ENCODE assay signal across 8 cellular contexts in the genomic region with DNA sequence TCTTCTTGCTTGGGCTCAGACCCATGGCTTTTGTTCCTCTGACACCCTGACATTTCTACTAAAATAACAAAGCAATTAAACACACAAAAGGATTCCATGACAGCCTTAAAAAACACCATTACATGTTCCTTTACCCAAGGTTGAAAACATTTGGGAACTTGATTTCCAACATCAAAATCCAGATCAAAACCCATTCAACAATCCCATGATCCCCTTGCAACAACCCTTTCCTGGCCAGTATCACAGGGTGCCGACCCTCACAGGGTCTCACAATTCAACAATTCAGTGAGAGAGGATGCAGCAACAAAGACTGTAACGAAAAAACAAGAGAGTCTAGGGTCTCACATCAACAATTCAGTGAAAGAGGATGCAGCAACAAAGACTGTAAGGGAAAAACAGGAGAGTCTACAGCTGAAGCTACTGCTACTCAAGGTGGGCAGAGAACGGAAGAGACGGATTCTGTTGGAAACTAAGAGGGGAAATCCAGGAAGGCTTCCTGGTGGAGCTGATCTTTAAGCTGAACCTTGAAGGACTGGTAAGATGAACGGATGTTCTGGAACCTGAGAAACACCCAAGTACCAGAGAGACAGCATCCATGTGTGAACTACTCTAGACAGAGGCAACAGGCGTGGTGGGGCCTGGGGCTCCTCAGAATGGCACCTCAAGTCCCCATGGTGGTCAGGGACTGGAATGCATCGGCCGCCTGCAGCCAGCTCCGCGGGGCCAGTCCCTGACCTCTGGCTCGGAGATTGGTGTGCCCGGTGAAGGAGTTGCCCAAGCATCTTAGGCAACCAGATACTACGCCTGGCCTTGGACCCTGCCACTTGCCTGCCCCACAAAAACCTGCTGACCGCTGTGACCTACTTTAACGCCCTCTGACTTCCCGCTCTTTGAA. TPM values are rescaled to one million over a fixed set of nuclear protein-coding genes. Genes with fewer than 3 reads are reported as not detected.
DNase-seq lines count a peak whose midpoint lies in the region; ATAC-seq, FAIRE-seq and TF ChIP-seq lines count a peak whose summit lies in the region.

No MANE protein-coding gene starts in this region.

- peaks cover 1% of the 10 kb centered on the region for H3K4me1 ChIP-seq in urinary bladder (ENCODE audit: insufficient read depth)

- 85% methylated on average over 16 of the region's 16 CpGs for WGBS in urinary bladder

- H3K9me3 Mint-ChIP-seq in brain (no peaks in the 10 kb centered on the region), memory B cell (no peaks in the 10 kb centered on the region)

- peak overlapping the region; percentile 98 for H3K27ac ChIP-seq in urinary bladder (ENCODE audit: low read depth)

- ATAC-seq in memory B cell (ENCODE audit: low read depth) = no peak

- TF ChIP-seq CTCF in brain (conservative IDR thresholded peaks at IDR 0.05) = no peak

- H3K27ac Mint-ChIP-seq in brain (peak overlapping the region; percentile 75 to 96 (median 94)), memory B cell (peak overlapping the region; percentile 95)

- H3K36me3 Mint-ChIP-seq in brain (no peaks in the 10 kb centered on the region), memory B cell (peaks cover 2% of the 10 kb centered on the region)

- peak overlapping the region; percentile 51 to 71 (median 66) for H3K4me3 Mint-ChIP-seq in brain
- H3K4me3 Mint-ChIP-seq in memory B cell = peak overlapping the region; percentile 79

- H3K4me1 Mint-ChIP-seq in brain (peaks cover 55% of the 10 kb centered on the region), memory B cell (peaks cover 46% of the 10 kb centered on the region)

- no peaks in the 10 kb centered on the region for H3K36me3 ChIP-seq in urinary bladder (ENCODE audit: insufficient read depth)

- FAIRE-seq in HTR-8/SVneo (lab: Jason Lieb, UNC) = peak; percentile 4

- H3K27me3 Mint-ChIP-seq in brain = peaks cover 3% of the 10 kb centered on the region
- H3K27me3 Mint-ChIP-seq in memory B cell = no peaks in the 10 kb centered on the region

- DNase-seq in EL (peak; percentile 15), HTR-8/SVneo (ENCODE audit: insufficient read length, low spot score) (no peak), memory B cell (ENCODE audit: low spot score in 2 of 2) (no peak), OCI-M2 (lab: John Stamatoyannopoulos, UW; ENCODE audit: unreplicated experiment) (no peak), glomerular visceral epithelial cell (ENCODE audit: extremely low spot score) (no peak), NOMO-1 (lab: John Stamatoyannopoulos, UW; ENCODE audit: unreplicated experiment in 2 of 2) (no peak)

- no peak overlapping the region for H3K4me3 ChIP-seq in urinary bladder (ENCODE audit: low read depth, low read length)

RNA-seq across cellular contexts. Expression of a gene that starts 22.7 kb away (rescaled TPM):
- polyA plus RNA-seq in brain (ENCODE audit: insufficient read depth, low read depth, low replicate concordance) (104 TPM), urinary bladder (653 TPM)
- total RNA-seq in urinary bladder = 82.2 TPM
